ENCODE assay signal across 8 cellular contexts in genomic region chr11:2700415-2701211, GRCh38. TPM values are rescaled to one million over a fixed set of nuclear protein-coding genes. Genes with fewer than 3 reads are reported as not detected.
A peak's percentile ranks its signal among the peaks of the same experiment; 100 is the strongest.
DNase-seq lines count a peak whose midpoint lies in the region; ATAC-seq, FAIRE-seq and TF ChIP-seq lines count a peak whose summit lies in the region.

No MANE protein-coding gene starts in this region.

- H3K4me3 ChIP-seq in Loucy (ENCODE audit: low read length, poor library complexity, severe bottlenecking) (peak overlapping the region; percentile 77), neural progenitor cell (peak overlapping the region; percentile 62)

- H2AFZ ChIP-seq in Loucy (ENCODE audit: low read length) = no peak overlapping the region; the same call in 1 of the 2 replicates
- H2AFZ ChIP-seq in neural progenitor cell (replicated peaks) = no peak overlapping the region

- peak overlapping the region; percentile 71 for H3K27ac Mint-ChIP-seq in activated T-cell treated with anti-CD3 and anti-CD28 coated beads, Interleukin-2, amount 50 U/mL, for 24 hours
- peak overlapping the region; percentile 93 for H3K27ac Mint-ChIP-seq in neural progenitor cell

- H3K4me2 ChIP-seq in Loucy (ENCODE audit: low read depth, low read length, poor library complexity, severe bottlenecking) (peak overlapping the region; percentile 65), neural progenitor cell (peak overlapping the region; percentile 80)

- no peak for TF ChIP-seq CTCF in Loucy (conservative IDR thresholded peaks at IDR 0.05; ENCODE audit: low read length)
- TF ChIP-seq CTCF in neural progenitor cell (IDR thresholded peaks at IDR 0.05) = no peak

- H3K9me3 Mint-ChIP-seq in activated T-cell treated with anti-CD3 and anti-CD28 coated beads, Interleukin-2, amount 50 U/mL, for 24 hours = peaks cover under 1% of the 10 kb centered on the region
- peaks cover 13% of the 10 kb centered on the region for H3K9me3 Mint-ChIP-seq in neural progenitor cell

- no peaks in the 10 kb centered on the region for H3K27me3 ChIP-seq in Loucy (ENCODE audit: insufficient read depth, low read length, poor library complexity, severe bottlenecking)
- H3K27me3 ChIP-seq in neural progenitor cell = peaks cover 67% of the 10 kb centered on the region

- peak; percentile 57 for DNase-seq in COLO829 (ENCODE audit: low spot score)
- DNase-seq in activated T-cell treated with anti-CD3 and anti-CD28 coated beads, Interleukin-2, amount 50 U/mL, for 24 hours = peak; percentile 61
- peak; percentile 53 to 63 for DNase-seq in frontal cortex (ENCODE audit: low spot score in 2 of 2)
- peak; percentile 78 for DNase-seq in neural progenitor cell (ENCODE audit: low spot score)

- no peaks in the 10 kb centered on the region for H3K36me3 ChIP-seq in Loucy (ENCODE audit: insufficient read depth, low read length)
- H3K36me3 ChIP-seq in neural progenitor cell = no peaks in the 10 kb centered on the region

- no peaks in the 10 kb centered on the region for H3K27me3 Mint-ChIP-seq in activated T-cell treated with anti-CD3 and anti-CD28 coated beads, Interleukin-2, amount 50 U/mL, for 24 hours
- H3K27me3 Mint-ChIP-seq in neural progenitor cell (ENCODE audit: insufficient read depth, low read depth) = peaks cover 22% of the 10 kb centered on the region

- H3K27ac ChIP-seq in neural progenitor cell = no peak overlapping the region

- H3K36me3 Mint-ChIP-seq in activated T-cell treated with anti-CD3 and anti-CD28 coated beads, Interleukin-2, amount 50 U/mL, for 24 hours (ENCODE audit: low read depth) = peaks cover 14% of the 10 kb centered on the region
- H3K36me3 Mint-ChIP-seq in neural progenitor cell = peaks cover 2% of the 10 kb centered on the region

- no peak for FAIRE-seq in frontal cortex (lab: Jason Lieb, UNC)

- peaks cover 59% of the 10 kb centered on the region for H3K4me1 ChIP-seq in Loucy (ENCODE audit: insufficient read depth, low read length, poor library complexity, severe bottlenecking)
- H3K4me1 ChIP-seq in neural progenitor cell = peaks cover 25% of the 10 kb centered on the region

- H3K4me1 Mint-ChIP-seq in activated T-cell treated with anti-CD3 and anti-CD28 coated beads, Interleukin-2, amount 50 U/mL, for 24 hours (ENCODE audit: low read depth) = peaks cover 17% of the 10 kb centered on the region
- peaks cover 64% of the 10 kb centered on the region for H3K4me1 Mint-ChIP-seq in neural progenitor cell

- peak overlapping the region; percentile 95 for H3K9ac ChIP-seq in Loucy (ENCODE audit: low read depth, low read length, poor library complexity, severe bottlenecking)
- no peak overlapping the region for H3K9ac ChIP-seq in neural progenitor cell

- peaks cover 41% of the 10 kb centered on the region for H3K79me2 ChIP-seq in Loucy (ENCODE audit: insufficient read depth, low read length)
- peaks cover 38% of the 10 kb centered on the region for H3K79me2 ChIP-seq in neural progenitor cell (ENCODE audit: low read depth)

- ATAC-seq in GM19463 (IDR thresholded peaks at IDR 0.05; ENCODE audit: unreplicated experiment) = peak; percentile 40
- no peak for ATAC-seq in GM18519 (IDR thresholded peaks at IDR 0.05; ENCODE audit: low FRiP score, unreplicated experiment)
- no peak for ATAC-seq in HG03039 (IDR thresholded peaks at IDR 0.05; ENCODE audit: unreplicated experiment)

- H4K20me1 ChIP-seq in Loucy (ENCODE audit: insufficient read depth, low read length, poor library complexity, severe bottlenecking) (peaks cover 38% of the 10 kb centered on the region), neural progenitor cell (ENCODE audit: low read depth) (peaks cover 33% of the 10 kb centered on the region)

- H3K4me3 Mint-ChIP-seq in activated T-cell treated with anti-CD3 and anti-CD28 coated beads, Interleukin-2, amount 50 U/mL, for 24 hours = peak overlapping the region; percentile 85
- H3K4me3 Mint-ChIP-seq in neural progenitor cell = peak overlapping the region; percentile 94

- H3F3A ChIP-seq in Loucy (ENCODE audit: low read depth) (no peaks in the 10 kb centered on the region), neural progenitor cell (ENCODE audit: low read depth) (peaks cover 13% of the 10 kb centered on the region)

- H3K9me3 ChIP-seq in Loucy (ENCODE audit: insufficient read depth, low read depth, low read length) (no peaks in the 10 kb centered on the region), neural progenitor cell (ENCODE audit: low read depth) (no peaks in the 10 kb centered on the region)

- no peaks in the 10 kb centered on the region for H3K9me2 ChIP-seq in Loucy (replicated peaks; ENCODE audit: low read depth, low read length)

RNA-seq across cellular contexts. Expression of gene KCNQ1OT1, which starts 0.8 kb away (rescaled TPM):
- total RNA-seq in frontal cortex (2.0 TPM), neural progenitor cell (ENCODE audit: low replicate concordance) (2.3 TPM in 2 replicates)
